In the genomic region with DNA sequence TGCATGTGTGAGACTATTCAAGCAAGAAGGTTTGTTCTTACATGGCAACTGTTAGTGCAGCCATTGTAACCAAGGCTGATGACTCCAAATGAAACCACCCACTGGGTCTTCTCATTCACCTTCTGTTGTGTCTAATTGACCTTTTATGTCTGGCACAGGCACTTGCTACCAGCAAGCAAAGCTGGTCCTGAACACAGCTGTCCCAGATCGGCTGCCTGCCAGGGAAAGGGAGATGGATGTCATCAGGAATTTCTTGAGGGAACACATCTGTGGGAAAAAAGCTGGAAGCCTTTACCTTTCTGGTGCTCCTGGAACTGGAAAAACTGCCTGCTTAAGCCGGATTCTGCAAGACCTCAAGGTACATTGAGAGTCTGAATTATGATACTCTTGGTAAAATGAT, we compare ENCODE assay signal across 12 cellular contexts. TPM values are rescaled to one million over a fixed set of nuclear protein-coding genes. Genes with fewer than 3 reads are reported as not detected.
DNase-seq lines count a peak whose midpoint lies in the region; ATAC-seq and TF ChIP-seq lines count a peak whose summit lies in the region.
"Had no signal": no experiment of that assay in that cellular context is flagged by ENCODE, and none has a peak within 500 bp of the region (broad histone marks: within the 10 kb centered on the region; RNA-seq: fewer than 3 reads in every experiment).

No MANE protein-coding gene starts in this region.

- DNase-seq in activated T-cell treated with anti-CD3 and anti-CD28 coated beads, Interleukin-2, amount 50 U/mL, for 24 hours: no peak
- DNase-seq in activated T-cell treated with anti-CD3 and anti-CD28 coated beads for 4 hours: no peak
- no peak for DNase-seq in GM23248
- DNase-seq in activated T-helper 1 cell treated with anti-CD3 and anti-CD28 coated beads, Interleukin-12 subunit alpha, Interleukin-12 subunit beta, Interleukin-2, Interleukin-4 antibody, amounts not matched to agents 30 ng/mL and 10 ng/mL and 1 ng/mL, durations not matched to agents 14 hours and 24 hours and 36 hours (ENCODE audit: low spot score): no peak
- DNase-seq in mesenchymal stem cell: no peak
- no peak for DNase-seq in foreskin fibroblast
- DNase-seq: NCI-H510A had no signal

- WGBS in GM23248 (ENCODE audit: low coverage in 1 of 2, low lambda C conversion rate in 2 of 2, missing lambda C conversion rate in 2 of 2), 2 experiments: 73 to 82% methylated on average over 2 of the region's 2 CpGs
- 88% methylated on average over 2 of the region's 2 CpGs for WGBS in mesenchymal stem cell

- no peaks in the 10 kb centered on the region for H3K9me3 ChIP-seq in GM23248 (ENCODE audit: low read depth)
- no peaks in the 10 kb centered on the region for H3K9me3 ChIP-seq in mesenchymal stem cell (ENCODE audit: control insufficient read depth, low read length)
- H3K9me3 ChIP-seq: SJSA1 had no signal

- no peak overlapping the region for H2AFZ ChIP-seq in GM23248
- no peak overlapping the region for H2AFZ ChIP-seq in mesenchymal stem cell (ENCODE audit: low read depth, low read length)
- H2AFZ ChIP-seq: GM23338 had no signal

- H3K23ac ChIP-seq in mesenchymal stem cell (ENCODE audit: low read length in 2 of 2): no peak overlapping the region

- no peak overlapping the region for H4K8ac ChIP-seq in mesenchymal stem cell (ENCODE audit: low read length)

- H2BK120ac ChIP-seq in mesenchymal stem cell (ENCODE audit: low read depth, low read length): peak overlapping the region; percentile 34

- no peaks in the 10 kb centered on the region for H3K9me3 Mint-ChIP-seq in activated T-cell treated with anti-CD3 and anti-CD28 coated beads, Interleukin-2, amount 50 U/mL, for 24 hours
- H3K9me3 Mint-ChIP-seq in activated T-helper 1 cell treated with anti-CD3 and anti-CD28 coated beads, Interleukin-12 subunit alpha, Interleukin-12 subunit beta, Interleukin-2, Interleukin-4 antibody, amounts not matched to agents 30 ng/mL and 10 ng/mL and 1 ng/mL, durations not matched to agents 14 hours and 24 hours and 36 hours: no peaks in the 10 kb centered on the region
- H3K9me3 Mint-ChIP-seq: CD4-positive, alpha-beta T cell had no signal

- TF ChIP-seq CTCF in foreskin fibroblast (IDR thresholded peaks at IDR 0.05; ENCODE audit: low read depth, low read length): no peak

- H3K27me3 ChIP-seq in GM23248 (replicated peaks; ENCODE audit: insufficient read depth) (no peaks in the 10 kb centered on the region), mesenchymal stem cell (ENCODE audit: control insufficient read depth in 1 of 2, insufficient read depth in 1 of 2, low read length in 2 of 2) (no peaks in the 10 kb centered on the region)
- H3K27me3 ChIP-seq: SJSA1 had no signal

- H3K27ac Mint-ChIP-seq in activated T-cell treated with anti-CD3 and anti-CD28 coated beads, Interleukin-2, amount 50 U/mL, for 24 hours: peak overlapping the region; percentile 63
- peak overlapping the region; percentile 87 for H3K27ac Mint-ChIP-seq in activated T-helper 1 cell treated with anti-CD3 and anti-CD28 coated beads, Interleukin-12 subunit alpha, Interleukin-12 subunit beta, Interleukin-2, Interleukin-4 antibody, amounts not matched to agents 30 ng/mL and 10 ng/mL and 1 ng/mL, durations not matched to agents 14 hours and 24 hours and 36 hours
- H3K27ac Mint-ChIP-seq: CD4-positive, alpha-beta T cell had no signal

- H2BK12ac ChIP-seq in mesenchymal stem cell (ENCODE audit: low read length in 2 of 2): peak overlapping the region in 1 of 2 experiments; percentile 1

- H3K4me3 Mint-ChIP-seq in activated T-cell treated with anti-CD3 and anti-CD28 coated beads, Interleukin-2, amount 50 U/mL, for 24 hours: no peak overlapping the region
- peak overlapping the region; percentile 48 for H3K4me3 Mint-ChIP-seq in activated T-helper 1 cell treated with anti-CD3 and anti-CD28 coated beads, Interleukin-12 subunit alpha, Interleukin-12 subunit beta, Interleukin-2, Interleukin-4 antibody, amounts not matched to agents 30 ng/mL and 10 ng/mL and 1 ng/mL, durations not matched to agents 14 hours and 24 hours and 36 hours

- intact Hi-C loops in activated T-helper 1 cell treated with anti-CD3 and anti-CD28 coated beads, Interleukin-12 subunit alpha, Interleukin-12 subunit beta, Interleukin-2, Interleukin-4 antibody, amounts not matched to agents 30 ng/mL and 10 ng/mL and 1 ng/mL, durations not matched to agents 14 hours and 24 hours and 36 hours (cut with micrococcal nuclease): no loop called here

- in situ Hi-C loops in GM23248 (cut with MboI): loop anchor here (5.0 kb wide), 1 partner anchor 94 kb away; no protein-coding TSS in a partner anchor

- H3F3A ChIP-seq in GM23248 (ENCODE audit: insufficient read depth): peaks cover 9% of the 10 kb centered on the region

- H3K36me3 ChIP-seq in GM23248 (ENCODE audit: low read depth): peaks cover 11% of the 10 kb centered on the region; the same call in 1 of the 2 replicates
- peaks cover 5 to 15% of the 10 kb centered on the region in 2 experiments for H3K36me3 ChIP-seq in mesenchymal stem cell (ENCODE audit: control insufficient read depth in 1 of 2, insufficient read depth in 2 of 2, low read depth in 1 of 2, low read length in 2 of 2)

- H3K4ac ChIP-seq in mesenchymal stem cell (ENCODE audit: low read depth in 1 of 2, low read length in 2 of 2): no peak overlapping the region

- no peak overlapping the region for H2BK15ac ChIP-seq in mesenchymal stem cell (ENCODE audit: low read depth, poor library complexity, severe bottlenecking)

- no peak overlapping the region for H3K14ac ChIP-seq in mesenchymal stem cell (ENCODE audit: low read length in 2 of 2)

- peaks cover 61% of the 10 kb centered on the region for H3K4me1 Mint-ChIP-seq in activated T-cell treated with anti-CD3 and anti-CD28 coated beads, Interleukin-2, amount 50 U/mL, for 24 hours (ENCODE audit: low read depth)
- peaks cover 42% of the 10 kb centered on the region for H3K4me1 Mint-ChIP-seq in activated T-helper 1 cell treated with anti-CD3 and anti-CD28 coated beads, Interleukin-12 subunit alpha, Interleukin-12 subunit beta, Interleukin-2, Interleukin-4 antibody, amounts not matched to agents 30 ng/mL and 10 ng/mL and 1 ng/mL, durations not matched to agents 14 hours and 24 hours and 36 hours (ENCODE audit: low read depth)

- H3K4me2 ChIP-seq in GM23248 (ENCODE audit: unreplicated experiment) (no peak overlapping the region), mesenchymal stem cell (ENCODE audit: low read length, poor library complexity, severe bottlenecking) (no peak overlapping the region)
- H3K4me2 ChIP-seq: GM23338 had no signal

- peaks cover 82% of the 10 kb centered on the region for H3K36me3 Mint-ChIP-seq in activated T-cell treated with anti-CD3 and anti-CD28 coated beads, Interleukin-2, amount 50 U/mL, for 24 hours (ENCODE audit: low read depth)
- H3K36me3 Mint-ChIP-seq in activated T-helper 1 cell treated with anti-CD3 and anti-CD28 coated beads, Interleukin-12 subunit alpha, Interleukin-12 subunit beta, Interleukin-2, Interleukin-4 antibody, amounts not matched to agents 30 ng/mL and 10 ng/mL and 1 ng/mL, durations not matched to agents 14 hours and 24 hours and 36 hours (ENCODE audit: low read depth): peaks cover 45% of the 10 kb centered on the region

- H3K79me2 ChIP-seq in GM23248 (ENCODE audit: insufficient read depth): peaks cover 14% of the 10 kb centered on the region; the same call in 1 of the 2 replicates

- H4K20me1 ChIP-seq in GM23248 (ENCODE audit: insufficient read depth): no peaks in the 10 kb centered on the region

- no peak overlapping the region for H2AK5ac ChIP-seq in mesenchymal stem cell (ENCODE audit: low read length, severe bottlenecking)

- no peak overlapping the region for H4K91ac ChIP-seq in mesenchymal stem cell (ENCODE audit: low read length)

- ATAC-seq in GM19455 (IDR thresholded peaks at IDR 0.05; ENCODE audit: unreplicated experiment): no peak
- no peak for ATAC-seq in GM19023 (IDR thresholded peaks at IDR 0.05; ENCODE audit: unreplicated experiment)
- ATAC-seq: GM23338 had no signal

- H3K9me2 ChIP-seq in GM23248 (ENCODE audit: insufficient read depth): no peaks in the 10 kb centered on the region

- H3K27me3 Mint-ChIP-seq in activated T-cell treated with anti-CD3 and anti-CD28 coated beads, Interleukin-2, amount 50 U/mL, for 24 hours: no peaks in the 10 kb centered on the region
- no peaks in the 10 kb centered on the region for H3K27me3 Mint-ChIP-seq in activated T-helper 1 cell treated with anti-CD3 and anti-CD28 coated beads, Interleukin-12 subunit alpha, Interleukin-12 subunit beta, Interleukin-2, Interleukin-4 antibody, amounts not matched to agents 30 ng/mL and 10 ng/mL and 1 ng/mL, durations not matched to agents 14 hours and 24 hours and 36 hours (ENCODE audit: insufficient read depth)
- H3K27me3 Mint-ChIP-seq: CD4-positive, alpha-beta T cell had no signal

- H3K4me3 ChIP-seq in GM23248 (no peak overlapping the region), mesenchymal stem cell (ENCODE audit: insufficient read depth in 1 of 2, low read depth in 1 of 2, low read length in 2 of 2) (no peak overlapping the region), foreskin fibroblast (ENCODE audit: low read depth in 1 of 2, low read length in 2 of 2) (no peak overlapping the region)
- H3K4me3 ChIP-seq: GM23338, SJSA1 had no signal

- H3K27ac ChIP-seq in GM23248: 0 out of 2 replicates have a peak overlapping the region, but pooled peaks have one; percentile 8
- H3K27ac ChIP-seq in mesenchymal stem cell (ENCODE audit: low read length, poor library complexity, severe bottlenecking): no peak overlapping the region
- H3K27ac ChIP-seq: SJSA1 had no signal

- H3K9ac ChIP-seq in GM23248 (no peak overlapping the region), mesenchymal stem cell (ENCODE audit: low read length) (peak overlapping the region; percentile 3)

- peaks cover 7% of the 10 kb centered on the region for H3K4me1 ChIP-seq in GM23248 (ENCODE audit: insufficient read depth)
- H3K4me1 ChIP-seq in mesenchymal stem cell (ENCODE audit: control insufficient read depth, insufficient read depth, low read depth, low read length): peaks cover 8% of the 10 kb centered on the region

- H2BK5ac ChIP-seq in mesenchymal stem cell (ENCODE audit: low read depth, low read length, poor library complexity, severe bottlenecking): no peak overlapping the region

- H3K79me1 ChIP-seq in mesenchymal stem cell (replicated peaks; ENCODE audit: low read length, poor library complexity, severe bottlenecking): peaks cover 10% of the 10 kb centered on the region

- no peak overlapping the region for H3K18ac ChIP-seq in mesenchymal stem cell (ENCODE audit: low read depth in 1 of 2, low read length in 2 of 2)

RNA-seq across cellular contexts. Expression of a gene that starts 3.6 kb away (rescaled TPM):
- total RNA-seq in GM23248 (2014; rRNA removed; shearing (Covaris generic)): 12.4 and 13.4 TPM in 2 replicates
- polyA plus RNA-seq in GM23248 (2016; fragmentation: Nextera tagmentation; extraction: Ambion mirVana): 8.8 and 9.8 TPM in 2 replicates
- 130 and 135 TPM in 2 replicates for total RNA-seq in activated T-helper 1 cell treated with anti-CD3 and anti-CD28 coated beads, Interleukin-12 subunit alpha, Interleukin-12 subunit beta, Interleukin-2, Interleukin-4 antibody, amounts not matched to agents 30 ng/mL and 10 ng/mL and 1 ng/mL, durations not matched to agents 14 hours and 24 hours and 36 hours
- 8.5 TPM for polyA plus RNA-seq in mesenchymal stem cell (2013, experiment 1 of 2)
- polyA plus RNA-seq in mesenchymal stem cell (2013, experiment 2 of 2): 9.1 TPM

RNA-seq across cellular contexts. Expression of a gene that starts 17.7 kb away (rescaled TPM):
- total RNA-seq in GM23248 (2014; rRNA removed; shearing (Covaris generic)): 32.2 and 38.9 TPM in 2 replicates
- polyA plus RNA-seq in GM23248 (2016; fragmentation: Nextera tagmentation; extraction: Ambion mirVana): 23.7 and 24.5 TPM in 2 replicates
- 19.3 and 19.9 TPM in 2 replicates for total RNA-seq in activated T-helper 1 cell treated with anti-CD3 and anti-CD28 coated beads, Interleukin-12 subunit alpha, Interleukin-12 subunit beta, Interleukin-2, Interleukin-4 antibody, amounts not matched to agents 30 ng/mL and 10 ng/mL and 1 ng/mL, durations not matched to agents 14 hours and 24 hours and 36 hours
- polyA plus RNA-seq in mesenchymal stem cell (2013, experiment 1 of 2): 32.6 TPM
- polyA plus RNA-seq in mesenchymal stem cell (2013, experiment 2 of 2): 32.1 TPM
